In genomic region chr10:73856261-73856660, GRCh38 we compare ENCODE assay signal across 26 cellular contexts. TPM values are rescaled to one million over a fixed set of nuclear protein-coding genes. Genes with fewer than 3 reads are reported as not detected.
DNase-seq lines count a peak whose midpoint lies in the region; ATAC-seq and TF ChIP-seq lines count a peak whose summit lies in the region.
"Had no signal": no experiment of that assay in that cellular context is flagged by ENCODE, and none has a peak within 500 bp of the region (broad histone marks: within the 10 kb centered on the region; RNA-seq: fewer than 3 reads in every experiment).

No MANE protein-coding gene starts in this region.

- no peaks in the 10 kb centered on the region for H3K9me3 ChIP-seq in tibial artery
- H3K9me3 ChIP-seq: A549, breast epithelium, colonic mucosa, tibial nerve had no signal

- peaks cover 57% of the 10 kb centered on the region for H3K4me1 Mint-ChIP-seq in activated naive CD8-positive, alpha-beta T cell (ENCODE audit: low read depth)
- H3K4me1 Mint-ChIP-seq in activated naive CD8-positive, alpha-beta T cell treated with anti-CD3 and anti-CD28 coated beads for 36 hours: peaks cover 58% of the 10 kb centered on the region
- H3K4me1 Mint-ChIP-seq in activated T-helper 17 cell treated with anti-CD3 and anti-CD28 coated beads, Interleukin-2, amount 50 U/mL, for 72 hours: peaks cover 25% of the 10 kb centered on the region

- H3K4me1 ChIP-seq in tibial artery: peaks cover 6 to 99% (median 79%) of the 10 kb centered on the region in 4 donors
- H3K4me1 ChIP-seq: breast epithelium, foreskin keratinocyte had no signal

- H3K27me3 ChIP-seq in layer of hippocampus (ENCODE audit: control insufficient read depth, insufficient read depth, low read length) (no peaks in the 10 kb centered on the region), tibial artery (no peaks in the 10 kb centered on the region)
- H3K27me3 ChIP-seq: breast epithelium, colonic mucosa, foreskin keratinocyte, tibial nerve had no signal

- no peak for ATAC-seq in activated T-helper 17 cell treated with anti-CD3 and anti-CD28 coated beads, Interleukin-2, amount 50 U/mL, for 72 hours (replicated peaks)
- ATAC-seq in GM18498 (IDR thresholded peaks at IDR 0.05; ENCODE audit: unreplicated experiment) (no peak), HG03571 (IDR thresholded peaks at IDR 0.05; ENCODE audit: unreplicated experiment) (no peak), HG03045 (IDR thresholded peaks at IDR 0.05; ENCODE audit: unreplicated experiment) (no peak)
- ATAC-seq: A549, foreskin keratinocyte had no signal

- no peaks in the 10 kb centered on the region for H3K27me3 Mint-ChIP-seq in activated naive CD8-positive, alpha-beta T cell
- H3K27me3 Mint-ChIP-seq in activated naive CD8-positive, alpha-beta T cell treated with anti-CD3 and anti-CD28 coated beads for 36 hours: no peaks in the 10 kb centered on the region
- H3K27me3 Mint-ChIP-seq in activated T-helper 17 cell treated with anti-CD3 and anti-CD28 coated beads, Interleukin-2, amount 50 U/mL, for 72 hours: no peaks in the 10 kb centered on the region

- intact Hi-C loops in tibial artery (cut with DNase I; ENCODE audit: low total_unique reads): no loop called here

- H3K9me3 Mint-ChIP-seq in activated naive CD8-positive, alpha-beta T cell (ENCODE audit: low read depth): no peaks in the 10 kb centered on the region
- no peaks in the 10 kb centered on the region for H3K9me3 Mint-ChIP-seq in activated naive CD8-positive, alpha-beta T cell treated with anti-CD3 and anti-CD28 coated beads for 36 hours
- no peaks in the 10 kb centered on the region for H3K9me3 Mint-ChIP-seq in activated T-helper 17 cell treated with anti-CD3 and anti-CD28 coated beads, Interleukin-2, amount 50 U/mL, for 72 hours
- H3K9me3 Mint-ChIP-seq: H9 had no signal

- no peak for DNase-seq in activated naive CD8-positive, alpha-beta T cell treated with anti-CD3 and anti-CD28 coated beads for 36 hours
- DNase-seq in tibial artery: no peak
- DNase-seq: activated T-cell treated with anti-CD3 and anti-CD28 coated beads, Interleukin-2, amount 50 U/mL, for 1 hour; colonic mucosa; COR-L47; DMS79; foreskin keratinocyte; GF-D8; H9; KBM-7; left colon; mesenchymal stem cell; NCI-H2081; NCI-H774; RPMI8226; stimulated activated CD4-positive, alpha-beta T cell treated with anti-CD3 and anti-CD28 coated beads, Interleukin-15, amount 100 ng/mL, for 24 hours; stimulated activated naive CD4-positive, alpha-beta T cell had no signal

- peak overlapping the region; percentile 22 for H3K27ac Mint-ChIP-seq in activated naive CD8-positive, alpha-beta T cell
- no peak overlapping the region for H3K27ac Mint-ChIP-seq in activated naive CD8-positive, alpha-beta T cell treated with anti-CD3 and anti-CD28 coated beads for 36 hours
- H3K27ac Mint-ChIP-seq in activated T-helper 17 cell treated with anti-CD3 and anti-CD28 coated beads, Interleukin-2, amount 50 U/mL, for 72 hours: peak overlapping the region; percentile 72

- TF ChIP-seq CTCF in tibial artery (IDR thresholded peaks at IDR 0.05): no peak

- no peak overlapping the region for H3K4me3 Mint-ChIP-seq in activated naive CD8-positive, alpha-beta T cell
- no peak overlapping the region for H3K4me3 Mint-ChIP-seq in activated naive CD8-positive, alpha-beta T cell treated with anti-CD3 and anti-CD28 coated beads for 36 hours
- H3K4me3 Mint-ChIP-seq in activated T-helper 17 cell treated with anti-CD3 and anti-CD28 coated beads, Interleukin-2, amount 50 U/mL, for 72 hours: no peak overlapping the region

- H3K36me3 Mint-ChIP-seq in activated naive CD8-positive, alpha-beta T cell: peaks cover 8% of the 10 kb centered on the region
- peaks cover 28% of the 10 kb centered on the region for H3K36me3 Mint-ChIP-seq in activated naive CD8-positive, alpha-beta T cell treated with anti-CD3 and anti-CD28 coated beads for 36 hours
- H3K36me3 Mint-ChIP-seq in activated T-helper 17 cell treated with anti-CD3 and anti-CD28 coated beads, Interleukin-2, amount 50 U/mL, for 72 hours (ENCODE audit: low read depth): peaks cover 44% of the 10 kb centered on the region

- peak overlapping the region; percentile 27 for H3K27ac ChIP-seq in layer of hippocampus (ENCODE audit: low read depth, low read length)
- H3K27ac ChIP-seq in tibial artery: peak overlapping the region; percentile 86 to 88
- H3K27ac ChIP-seq: breast epithelium, colonic mucosa, foreskin keratinocyte had no signal

- H3K4me3 ChIP-seq in tibial artery: no peak overlapping the region
- H3K4me3 ChIP-seq: A549, breast epithelium, colonic mucosa, tibial nerve had no signal

- peaks cover 18 to 69% (median 39%) of the 10 kb centered on the region in 3 donors for H3K36me3 ChIP-seq in tibial artery
- H3K36me3 ChIP-seq: breast epithelium, colonic mucosa had no signal

RNA-seq across cellular contexts. Expression of gene CAMK2G, which starts 18.1 kb away (rescaled TPM):
- total RNA-seq in activated naive CD8-positive, alpha-beta T cell treated with anti-CD3 and anti-CD28 coated beads for 36 hours: 10 to 100 TPM; 16.5 to 17.4 TPM
- total RNA-seq in activated T-helper 17 cell treated with anti-CD3 and anti-CD28 coated beads, Interleukin-2, amount 50 U/mL, for 72 hours: 10 to 100 TPM; 19.5 to 23.2 TPM

RNA-seq across cellular contexts. Expression of gene NDST2, which starts 44.9 kb away (rescaled TPM):
- 10 to 100 TPM; 45.9 to 49.7 TPM for total RNA-seq in activated naive CD8-positive, alpha-beta T cell treated with anti-CD3 and anti-CD28 coated beads for 36 hours
- total RNA-seq in activated T-helper 17 cell treated with anti-CD3 and anti-CD28 coated beads, Interleukin-2, amount 50 U/mL, for 72 hours: 10 to 100 TPM; 41.2 to 64.0 TPM

RNA-seq across cellular contexts. Expression of gene PLAU, which starts 54.7 kb away (rescaled TPM):
- under 1 TPM in 1 of 2 experiments, not detected in 1; 0.12 TPM for total RNA-seq in activated naive CD8-positive, alpha-beta T cell treated with anti-CD3 and anti-CD28 coated beads for 36 hours
- total RNA-seq in activated T-helper 17 cell treated with anti-CD3 and anti-CD28 coated beads, Interleukin-2, amount 50 U/mL, for 72 hours: under 1 TPM; 0.37 to 0.67 TPM
